In the genomic region with DNA sequence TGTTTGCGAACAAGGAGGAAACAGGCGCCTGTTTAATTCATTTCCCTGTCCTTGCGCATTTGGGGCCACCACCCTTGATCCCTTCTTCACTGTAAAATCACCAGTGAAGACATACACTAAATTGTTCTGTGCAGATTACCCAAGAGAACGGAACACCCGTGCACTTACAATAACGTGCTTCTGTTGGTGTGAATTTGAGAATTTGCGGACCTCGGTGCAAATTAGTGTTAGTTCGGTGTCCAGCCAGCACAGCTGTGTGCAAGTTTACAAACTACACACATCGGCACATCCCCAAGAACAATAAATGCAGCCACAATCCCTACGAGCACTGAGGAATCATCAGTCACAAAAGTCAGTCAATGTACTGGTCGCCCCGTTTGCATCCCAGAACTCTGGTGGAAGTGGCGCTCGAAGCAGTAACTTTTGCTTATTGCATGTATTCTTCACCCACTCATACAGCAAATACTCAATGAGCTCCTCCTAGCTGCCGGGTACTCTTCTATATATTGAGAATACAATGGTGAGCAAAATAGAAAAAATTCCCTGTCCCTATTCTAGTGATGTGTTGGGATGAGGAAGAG, we compare ENCODE assay signal across 1 cellular context.
TF ChIP-seq lines count a peak whose summit lies in the region.

No MANE protein-coding gene starts in this region.

TF ChIP-seq in IMR-90, 13 proteins besides CTCF, POLR2A, EP300 and RAD21 (continued from another document):
- TF ChIP-seq USF2 (IDR thresholded peaks at IDR 0.05; ENCODE audit: low read depth, low read length): no peak
- TF ChIP-seq BHLHE40 (IDR thresholded peaks at IDR 0.05; ENCODE audit: low read depth, low read length): no peak
- no peak for TF ChIP-seq NFE2L2 (IDR thresholded peaks at IDR 0.05; ENCODE audit: low read depth, low read length)
TF ChIP-seq in IMR-90: peak in this region for 0.
